Comparison of ENCODE assay signal across 1 cellular context in the genomic region with DNA sequence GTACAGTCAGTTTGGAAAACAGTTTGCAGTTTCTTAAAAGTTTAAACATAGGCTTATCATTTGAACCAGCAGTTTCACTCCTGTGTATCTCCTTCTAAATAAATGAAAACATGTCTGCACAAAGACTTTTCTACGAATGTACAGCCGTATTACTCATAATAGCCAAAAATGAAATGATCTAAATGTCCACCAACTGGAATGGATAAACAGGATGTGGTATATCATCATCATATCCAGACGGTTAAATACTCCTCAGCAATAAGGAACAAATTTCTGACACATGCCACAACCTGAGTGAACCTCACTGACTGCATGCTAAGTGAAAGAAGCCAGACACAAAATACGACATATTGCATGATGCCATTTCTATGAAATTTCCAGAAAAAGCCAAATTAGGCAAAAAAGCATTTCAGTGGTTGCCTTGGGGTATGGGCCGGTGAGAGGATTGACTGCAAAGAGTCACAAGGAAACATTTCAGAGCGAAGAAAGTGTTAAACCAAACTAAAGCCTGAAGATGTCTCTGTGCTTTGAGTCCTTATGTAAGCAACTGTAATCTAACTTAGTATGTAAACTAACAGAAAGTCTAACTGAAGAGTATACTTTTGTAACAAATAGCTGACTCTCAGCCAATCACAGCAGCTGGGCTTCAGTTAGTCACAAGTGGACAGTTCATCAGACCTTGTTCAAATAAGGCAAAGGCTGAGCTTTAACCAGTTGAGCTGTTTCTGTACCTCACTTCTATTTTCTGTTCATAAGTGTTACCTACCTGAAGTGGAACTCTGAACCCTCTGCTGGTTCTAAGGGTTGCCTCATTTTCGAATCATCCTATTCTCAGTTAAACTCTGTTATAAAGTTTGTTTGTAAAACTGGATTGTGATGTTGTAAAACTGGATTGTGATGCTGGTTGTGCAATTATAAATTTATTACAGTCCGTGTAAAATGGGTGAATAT.
A peak's percentile ranks its signal among the peaks of the same experiment; 100 is the strongest.
TF ChIP-seq lines count a peak whose summit lies in the region.

No MANE protein-coding gene starts in this region.

TF ChIP-seq in HepG2, 621 proteins besides CTCF, POLR2A, EP300 and RAD21 (continued from another document and continues in another):
- TF ChIP-seq GFI1 (CRISPR knock-in tag; IDR thresholded peaks at IDR 0.05; ENCODE audit: borderline replicate concordance) (no peak), ZNF761 (CRISPR knock-in tag; conservative IDR thresholded peaks at IDR 0.05) (no peak), SIN3A (IDR thresholded peaks at IDR 0.05; ENCODE audit: borderline replicate concordance, low read depth, low read length) (no peak), MIER3 (CRISPR knock-in tag; IDR thresholded peaks at IDR 0.05; ENCODE audit: borderline replicate concordance) (0 out of 2 replicates have a peak, but pooled peaks have one; percentile 24), PLRG1 (conservative IDR thresholded peaks at IDR 0.05) (no peak), ZNF7 (CRISPR knock-in tag; IDR thresholded peaks at IDR 0.05) (peak; percentile 100), HNRNPUL1 (IDR thresholded peaks at IDR 0.05; ENCODE audit: low read depth, low read length) (no peak), MXD4 (CRISPR knock-in tag; IDR thresholded peaks at IDR 0.05) (peak; percentile 73), SCMH1 (CRISPR knock-in tag; IDR thresholded peaks at IDR 0.05; ENCODE audit: borderline replicate concordance) (no peak), ATM (IDR thresholded peaks at IDR 0.05; ENCODE audit: borderline replicate concordance) (no peak), ZSCAN25 (CRISPR knock-in tag; IDR thresholded peaks at IDR 0.05) (no peak), AGO2 (optimal IDR thresholded peaks at IDR 0.05; ENCODE audit: low read depth, low read length) (no peak), ZNF616 (CRISPR knock-in tag; IDR thresholded peaks at IDR 0.05; ENCODE audit: low read depth) (no peak), ARNT2 (CRISPR knock-in tag; IDR thresholded peaks at IDR 0.05; ENCODE audit: low read depth) (no peak), NFIC (IDR thresholded peaks at IDR 0.05; ENCODE audit: low read length) (0 out of 2 replicates have a peak, but pooled peaks have one; percentile 20), ZNF292 (CRISPR knock-in tag; IDR thresholded peaks at IDR 0.05; ENCODE audit: borderline replicate concordance, low read depth) (peak; percentile 82), HNF4A (CRISPR knock-in tag; IDR thresholded peaks at IDR 0.05) (peak; percentile 81), ZNF296 (CRISPR knock-in tag; conservative IDR thresholded peaks at IDR 0.05) (no peak), HNRNPLL (IDR thresholded peaks at IDR 0.05; ENCODE audit: low read depth, low read length, poor library complexity, severe bottlenecking) (no peak), ZSCAN12 (CRISPR knock-in tag; IDR thresholded peaks at IDR 0.05) (no peak), ZNF3 (CRISPR knock-in tag; IDR thresholded peaks at IDR 0.05) (no peak), ZSCAN30 (CRISPR knock-in tag; IDR thresholded peaks at IDR 0.05) (no peak), HOXA5 (CRISPR knock-in tag; IDR thresholded peaks at IDR 0.05) (no peak), NFRKB (IDR thresholded peaks at IDR 0.05) (no peak), SMAD1 (CRISPR knock-in tag; IDR thresholded peaks at IDR 0.05; ENCODE audit: borderline replicate concordance, low read depth) (no peak), MAZ (IDR thresholded peaks at IDR 0.05; ENCODE audit: borderline replicate concordance, low read depth, low read length) (no peak), MAZ (CRISPR knock-in tag; IDR thresholded peaks at IDR 0.05; ENCODE audit: low read depth) (no peak), STAG1 (CRISPR knock-in tag; IDR thresholded peaks at IDR 0.05) (peak; percentile 43), SOX5 (CRISPR knock-in tag; IDR thresholded peaks at IDR 0.05; ENCODE audit: borderline replicate concordance) (peak; percentile 71), ELF1 (CRISPR knock-in tag; IDR thresholded peaks at IDR 0.05) (no peak), CHCHD3 (CRISPR knock-in tag; IDR thresholded peaks at IDR 0.05) (no peak), ZNF598 (CRISPR knock-in tag; IDR thresholded peaks at IDR 0.05; ENCODE audit: borderline replicate concordance) (no peak), BORCS8-MEF2B (CRISPR knock-in tag; IDR thresholded peaks at IDR 0.05) (no peak), BRD4 (CRISPR knock-in tag; IDR thresholded peaks at IDR 0.05) (no peak), CCAR2 (optimal IDR thresholded peaks at IDR 0.05; ENCODE audit: low read depth, low read length) (no peak), SATB2 (CRISPR knock-in tag; IDR thresholded peaks at IDR 0.05) (no peak), ZNF446 (CRISPR knock-in tag; IDR thresholded peaks at IDR 0.05) (no peak)
- TF ChIP-seq, protein P1, sequence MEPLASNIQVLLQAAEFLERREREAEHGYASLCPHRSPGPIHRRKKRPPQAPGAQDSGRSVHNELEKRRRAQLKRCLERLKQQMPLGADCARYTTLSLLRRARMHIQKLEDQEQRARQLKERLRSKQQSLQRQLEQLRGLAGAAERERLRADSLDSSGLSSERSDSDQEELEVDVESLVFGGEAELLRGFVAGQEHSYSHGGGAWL (CRISPR knock-in tag; IDR thresholded peaks at IDR 0.05) = no peak
- TF ChIP-seq, protein P2, sequence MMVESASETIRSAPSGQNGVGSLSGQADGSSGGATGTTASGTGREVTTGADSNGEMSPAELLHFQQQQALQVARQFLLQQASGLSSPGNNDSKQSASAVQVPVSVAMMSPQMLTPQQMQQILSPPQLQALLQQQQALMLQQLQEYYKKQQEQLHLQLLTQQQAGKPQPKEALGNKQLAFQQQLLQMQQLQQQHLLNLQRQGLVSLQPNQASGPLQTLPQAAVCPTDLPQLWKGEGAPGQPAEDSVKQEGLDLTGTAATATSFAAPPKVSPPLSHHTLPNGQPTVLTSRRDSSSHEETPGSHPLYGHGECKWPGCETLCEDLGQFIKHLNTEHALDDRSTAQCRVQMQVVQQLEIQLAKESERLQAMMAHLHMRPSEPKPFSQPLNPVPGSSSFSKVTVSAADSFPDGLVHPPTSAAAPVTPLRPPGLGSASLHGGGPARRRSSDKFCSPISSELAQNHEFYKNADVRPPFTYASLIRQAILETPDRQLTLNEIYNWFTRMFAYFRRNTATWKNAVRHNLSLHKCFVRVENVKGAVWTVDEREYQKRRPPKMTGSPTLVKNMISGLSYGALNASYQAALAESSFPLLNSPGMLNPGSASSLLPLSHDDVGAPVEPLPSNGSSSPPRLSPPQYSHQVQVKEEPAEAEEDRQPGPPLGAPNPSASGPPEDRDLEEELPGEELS (CRISPR knock-in tag; IDR thresholded peaks at IDR 0.05) = peak; percentile 85
- TF ChIP-seq, protein P3, sequence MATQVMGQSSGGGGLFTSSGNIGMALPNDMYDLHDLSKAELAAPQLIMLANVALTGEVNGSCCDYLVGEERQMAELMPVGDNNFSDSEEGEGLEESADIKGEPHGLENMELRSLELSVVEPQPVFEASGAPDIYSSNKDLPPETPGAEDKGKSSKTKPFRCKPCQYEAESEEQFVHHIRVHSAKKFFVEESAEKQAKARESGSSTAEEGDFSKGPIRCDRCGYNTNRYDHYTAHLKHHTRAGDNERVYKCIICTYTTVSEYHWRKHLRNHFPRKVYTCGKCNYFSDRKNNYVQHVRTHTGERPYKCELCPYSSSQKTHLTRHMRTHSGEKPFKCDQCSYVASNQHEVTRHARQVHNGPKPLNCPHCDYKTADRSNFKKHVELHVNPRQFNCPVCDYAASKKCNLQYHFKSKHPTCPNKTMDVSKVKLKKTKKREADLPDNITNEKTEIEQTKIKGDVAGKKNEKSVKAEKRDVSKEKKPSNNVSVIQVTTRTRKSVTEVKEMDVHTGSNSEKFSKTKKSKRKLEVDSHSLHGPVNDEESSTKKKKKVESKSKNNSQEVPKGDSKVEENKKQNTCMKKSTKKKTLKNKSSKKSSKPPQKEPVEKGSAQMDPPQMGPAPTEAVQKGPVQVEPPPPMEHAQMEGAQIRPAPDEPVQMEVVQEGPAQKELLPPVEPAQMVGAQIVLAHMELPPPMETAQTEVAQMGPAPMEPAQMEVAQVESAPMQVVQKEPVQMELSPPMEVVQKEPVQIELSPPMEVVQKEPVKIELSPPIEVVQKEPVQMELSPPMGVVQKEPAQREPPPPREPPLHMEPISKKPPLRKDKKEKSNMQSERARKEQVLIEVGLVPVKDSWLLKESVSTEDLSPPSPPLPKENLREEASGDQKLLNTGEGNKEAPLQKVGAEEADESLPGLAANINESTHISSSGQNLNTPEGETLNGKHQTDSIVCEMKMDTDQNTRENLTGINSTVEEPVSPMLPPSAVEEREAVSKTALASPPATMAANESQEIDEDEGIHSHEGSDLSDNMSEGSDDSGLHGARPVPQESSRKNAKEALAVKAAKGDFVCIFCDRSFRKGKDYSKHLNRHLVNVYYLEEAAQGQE (IDR thresholded peaks at IDR 0.05; ENCODE audit: borderline replicate concordance in 1 of 2, low read depth in 1 of 2, low read length in 2 of 2) = no peak
- TF ChIP-seq, protein P4, sequence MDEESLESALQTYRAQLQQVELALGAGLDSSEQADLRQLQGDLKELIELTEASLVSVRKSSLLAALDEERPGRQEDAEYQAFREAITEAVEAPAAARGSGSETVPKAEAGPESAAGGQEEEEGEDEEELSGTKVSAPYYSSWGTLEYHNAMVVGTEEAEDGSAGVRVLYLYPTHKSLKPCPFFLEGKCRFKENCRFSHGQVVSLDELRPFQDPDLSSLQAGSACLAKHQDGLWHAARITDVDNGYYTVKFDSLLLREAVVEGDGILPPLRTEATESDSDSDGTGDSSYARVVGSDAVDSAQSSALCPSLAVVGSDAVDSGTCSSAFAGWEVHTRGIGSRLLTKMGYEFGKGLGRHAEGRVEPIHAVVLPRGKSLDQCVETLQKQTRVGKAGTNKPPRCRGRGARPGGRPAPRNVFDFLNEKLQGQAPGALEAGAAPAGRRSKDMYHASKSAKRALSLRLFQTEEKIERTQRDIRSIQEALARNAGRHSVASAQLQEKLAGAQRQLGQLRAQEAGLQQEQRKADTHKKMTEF (CRISPR knock-in tag; IDR thresholded peaks at IDR 0.05) = peak; percentile 43; the same call in 1 of the 2 replicates
- TF ChIP-seq, protein P5, sequence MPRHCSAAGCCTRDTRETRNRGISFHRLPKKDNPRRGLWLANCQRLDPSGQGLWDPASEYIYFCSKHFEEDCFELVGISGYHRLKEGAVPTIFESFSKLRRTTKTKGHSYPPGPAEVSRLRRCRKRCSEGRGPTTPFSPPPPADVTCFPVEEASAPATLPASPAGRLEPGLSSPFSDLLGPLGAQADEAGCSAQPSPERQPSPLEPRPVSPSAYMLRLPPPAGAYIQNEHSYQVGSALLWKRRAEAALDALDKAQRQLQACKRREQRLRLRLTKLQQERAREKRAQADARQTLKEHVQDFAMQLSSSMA (CRISPR knock-in tag; IDR thresholded peaks at IDR 0.05) = no peak
- TF ChIP-seq, protein P6, sequence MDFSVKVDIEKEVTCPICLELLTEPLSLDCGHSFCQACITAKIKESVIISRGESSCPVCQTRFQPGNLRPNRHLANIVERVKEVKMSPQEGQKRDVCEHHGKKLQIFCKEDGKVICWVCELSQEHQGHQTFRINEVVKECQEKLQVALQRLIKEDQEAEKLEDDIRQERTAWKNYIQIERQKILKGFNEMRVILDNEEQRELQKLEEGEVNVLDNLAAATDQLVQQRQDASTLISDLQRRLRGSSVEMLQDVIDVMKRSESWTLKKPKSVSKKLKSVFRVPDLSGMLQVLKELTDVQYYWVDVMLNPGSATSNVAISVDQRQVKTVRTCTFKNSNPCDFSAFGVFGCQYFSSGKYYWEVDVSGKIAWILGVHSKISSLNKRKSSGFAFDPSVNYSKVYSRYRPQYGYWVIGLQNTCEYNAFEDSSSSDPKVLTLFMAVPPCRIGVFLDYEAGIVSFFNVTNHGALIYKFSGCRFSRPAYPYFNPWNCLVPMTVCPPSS (IDR thresholded peaks at IDR 0.05) = no peak
- TF ChIP-seq, protein P7, sequence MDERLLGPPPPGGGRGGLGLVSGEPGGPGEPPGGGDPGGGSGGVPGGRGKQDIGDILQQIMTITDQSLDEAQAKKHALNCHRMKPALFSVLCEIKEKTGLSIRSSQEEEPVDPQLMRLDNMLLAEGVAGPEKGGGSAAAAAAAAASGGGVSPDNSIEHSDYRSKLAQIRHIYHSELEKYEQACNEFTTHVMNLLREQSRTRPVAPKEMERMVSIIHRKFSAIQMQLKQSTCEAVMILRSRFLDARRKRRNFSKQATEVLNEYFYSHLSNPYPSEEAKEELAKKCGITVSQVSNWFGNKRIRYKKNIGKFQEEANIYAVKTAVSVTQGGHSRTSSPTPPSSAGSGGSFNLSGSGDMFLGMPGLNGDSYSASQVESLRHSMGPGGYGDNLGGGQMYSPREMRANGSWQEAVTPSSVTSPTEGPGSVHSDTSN (CRISPR knock-in tag; IDR thresholded peaks at IDR 0.05) = no peak
- TF ChIP-seq, protein P8, sequence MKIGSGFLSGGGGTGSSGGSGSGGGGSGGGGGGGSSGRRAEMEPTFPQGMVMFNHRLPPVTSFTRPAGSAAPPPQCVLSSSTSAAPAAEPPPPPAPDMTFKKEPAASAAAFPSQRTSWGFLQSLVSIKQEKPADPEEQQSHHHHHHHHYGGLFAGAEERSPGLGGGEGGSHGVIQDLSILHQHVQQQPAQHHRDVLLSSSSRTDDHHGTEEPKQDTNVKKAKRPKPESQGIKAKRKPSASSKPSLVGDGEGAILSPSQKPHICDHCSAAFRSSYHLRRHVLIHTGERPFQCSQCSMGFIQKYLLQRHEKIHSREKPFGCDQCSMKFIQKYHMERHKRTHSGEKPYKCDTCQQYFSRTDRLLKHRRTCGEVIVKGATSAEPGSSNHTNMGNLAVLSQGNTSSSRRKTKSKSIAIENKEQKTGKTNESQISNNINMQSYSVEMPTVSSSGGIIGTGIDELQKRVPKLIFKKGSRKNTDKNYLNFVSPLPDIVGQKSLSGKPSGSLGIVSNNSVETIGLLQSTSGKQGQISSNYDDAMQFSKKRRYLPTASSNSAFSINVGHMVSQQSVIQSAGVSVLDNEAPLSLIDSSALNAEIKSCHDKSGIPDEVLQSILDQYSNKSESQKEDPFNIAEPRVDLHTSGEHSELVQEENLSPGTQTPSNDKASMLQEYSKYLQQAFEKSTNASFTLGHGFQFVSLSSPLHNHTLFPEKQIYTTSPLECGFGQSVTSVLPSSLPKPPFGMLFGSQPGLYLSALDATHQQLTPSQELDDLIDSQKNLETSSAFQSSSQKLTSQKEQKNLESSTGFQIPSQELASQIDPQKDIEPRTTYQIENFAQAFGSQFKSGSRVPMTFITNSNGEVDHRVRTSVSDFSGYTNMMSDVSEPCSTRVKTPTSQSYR (CRISPR knock-in tag; IDR thresholded peaks at IDR 0.05; ENCODE audit: borderline replicate concordance) = no peak
- TF ChIP-seq, protein P9, sequence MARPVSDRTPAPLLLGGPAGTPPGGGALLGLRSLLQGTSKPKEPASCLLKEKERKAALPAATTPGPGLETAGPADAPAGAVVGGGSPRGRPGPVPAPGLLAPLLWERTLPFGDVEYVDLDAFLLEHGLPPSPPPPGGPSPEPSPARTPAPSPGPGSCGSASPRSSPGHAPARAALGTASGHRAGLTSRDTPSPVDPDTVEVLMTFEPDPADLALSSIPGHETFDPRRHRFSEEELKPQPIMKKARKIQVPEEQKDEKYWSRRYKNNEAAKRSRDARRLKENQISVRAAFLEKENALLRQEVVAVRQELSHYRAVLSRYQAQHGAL (CRISPR knock-in tag; IDR thresholded peaks at IDR 0.05; ENCODE audit: not compliant biosample characterization) = no peak
- TF ChIP-seq, protein P10, sequence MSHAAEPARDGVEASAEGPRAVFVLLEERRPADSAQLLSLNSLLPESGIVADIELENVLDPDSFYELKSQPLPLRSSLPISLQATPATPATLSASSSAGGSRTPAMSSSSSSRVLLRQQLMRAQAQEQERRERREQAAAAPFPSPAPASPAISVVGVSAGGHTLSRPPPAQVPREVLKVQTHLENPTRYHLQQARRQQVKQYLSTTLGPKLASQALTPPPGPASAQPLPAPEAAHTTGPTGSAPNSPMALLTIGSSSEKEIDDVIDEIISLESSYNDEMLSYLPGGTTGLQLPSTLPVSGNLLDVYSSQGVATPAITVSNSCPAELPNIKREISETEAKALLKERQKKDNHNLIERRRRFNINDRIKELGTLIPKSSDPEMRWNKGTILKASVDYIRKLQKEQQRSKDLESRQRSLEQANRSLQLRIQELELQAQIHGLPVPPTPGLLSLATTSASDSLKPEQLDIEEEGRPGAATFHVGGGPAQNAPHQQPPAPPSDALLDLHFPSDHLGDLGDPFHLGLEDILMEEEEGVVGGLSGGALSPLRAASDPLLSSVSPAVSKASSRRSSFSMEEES (CRISPR knock-in tag; IDR thresholded peaks at IDR 0.05) = no peak; the same call in 1 of the 2 replicates
